ENCODE assay signal across 1 cellular context in genomic region chr2:156322681-156323211, GRCh38.
TF ChIP-seq lines count a peak whose summit lies in the region.

No MANE protein-coding gene starts in this region.

TF ChIP-seq in HepG2, 621 proteins besides CTCF, POLR2A, EP300 and RAD21:
- TF ChIP-seq ZNF879 (CRISPR knock-in tag; IDR thresholded peaks at IDR 0.05) = no peak
- no peak for TF ChIP-seq NFE2 (CRISPR knock-in tag; IDR thresholded peaks at IDR 0.05)
- TF ChIP-seq BATF2 (CRISPR knock-in tag; IDR thresholded peaks at IDR 0.05) = no peak
- TF ChIP-seq RFXANK (CRISPR knock-in tag; IDR thresholded peaks at IDR 0.05) = no peak
- no peak for TF ChIP-seq ZNF451 (CRISPR knock-in tag; IDR thresholded peaks at IDR 0.05)
- no peak for TF ChIP-seq KMT2A (CRISPR knock-in tag; IDR thresholded peaks at IDR 0.05)
- no peak for TF ChIP-seq ZNF101 (CRISPR knock-in tag; IDR thresholded peaks at IDR 0.05; ENCODE audit: borderline replicate concordance, low read depth)
